ENCODE assay signal across 18 cellular contexts in the genomic region with DNA sequence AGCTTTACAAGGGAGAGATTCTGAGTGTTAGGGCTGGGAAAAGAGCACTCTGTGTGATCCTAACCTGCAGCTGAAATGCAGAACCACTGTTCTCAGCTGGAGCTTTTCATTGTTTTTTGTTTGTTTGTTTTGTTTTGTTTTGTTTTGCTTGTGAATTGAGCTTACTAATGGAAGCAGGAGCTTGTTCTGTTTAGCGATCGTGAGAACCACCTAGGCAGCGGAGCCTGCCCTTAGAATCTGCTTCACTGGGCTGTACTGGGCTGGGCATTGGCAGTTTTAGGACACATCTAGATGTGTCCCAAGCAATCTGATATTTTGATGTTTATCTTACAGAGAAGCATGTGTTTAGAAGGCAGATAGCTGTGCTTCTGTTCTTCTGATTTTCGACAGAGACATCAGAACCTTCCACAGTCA. TPM values are rescaled to one million over a fixed set of nuclear protein-coding genes. Genes with fewer than 3 reads are reported as not detected.
A peak's percentile ranks its signal among the peaks of the same experiment; 100 is the strongest.
DNase-seq lines count a peak whose midpoint lies in the region; ATAC-seq and TF ChIP-seq lines count a peak whose summit lies in the region.
"Had no signal": no experiment of that assay in that cellular context is flagged by ENCODE, and none has a peak within 500 bp of the region (broad histone marks: within the 10 kb centered on the region; RNA-seq: fewer than 3 reads in every experiment).

No MANE protein-coding gene starts in this region.

- peak overlapping the region; percentile 77 to 90 (median 82) for H3K4me3 Mint-ChIP-seq in immature natural killer cell

- no peak overlapping the region for H3K4me2 ChIP-seq in hepatocyte

- no peak for TF ChIP-seq POLR2A in heart left ventricle (IDR thresholded peaks at IDR 0.05)
- no peak for TF ChIP-seq POLR2A in adrenal gland (IDR thresholded peaks at IDR 0.05)

- H3K27ac Mint-ChIP-seq in immature natural killer cell, result peak overlapping the region; percentile 91 to 98 (median 94)
- H3K27ac Mint-ChIP-seq: CD8-positive, alpha-beta T cell had no signal

- H3K4me1 Mint-ChIP-seq in immature natural killer cell, result peaks cover 54 to 90% of the 10 kb centered on the region in 2 donors

- no peak overlapping the region for H2AFZ ChIP-seq in hepatocyte

- H3K36me3 ChIP-seq in right atrium auricular region, result no peaks in the 10 kb centered on the region
- no peaks in the 10 kb centered on the region for H3K36me3 ChIP-seq in heart left ventricle
- peaks cover 5% of the 10 kb centered on the region for H3K36me3 ChIP-seq in thymus (ENCODE audit: control insufficient read depth, insufficient read depth)
- no peaks in the 10 kb centered on the region for H3K36me3 ChIP-seq in hepatocyte (replicated peaks; ENCODE audit: insufficient read depth, low read depth)
- no peaks in the 10 kb centered on the region for H3K36me3 ChIP-seq in adrenal gland (replicated peaks in 1 of 2)
- H3K36me3 ChIP-seq: esophagus muscularis mucosa, heart right ventricle had no signal

- H3K4me1 ChIP-seq in right atrium auricular region (no peaks in the 10 kb centered on the region), heart left ventricle (peaks cover 0 to 33% (median 0%) of the 10 kb centered on the region in 12 donors), thymus (ENCODE audit: control insufficient read depth, insufficient read depth, low read length) (peaks cover 24% of the 10 kb centered on the region), hepatocyte (ENCODE audit: insufficient read depth) (no peaks in the 10 kb centered on the region), adrenal gland (replicated peaks in 1 of 2) (peaks cover 0 to 9% of the 10 kb centered on the region in 2 donors)
- H3K4me1 ChIP-seq: psoas muscle had no signal

- peaks cover 0 to 3% (median 0%) of the 10 kb centered on the region in 3 donors for H3K27me3 Mint-ChIP-seq in immature natural killer cell (ENCODE audit: low read depth in 3 of 3)

- WGBS in heart left ventricle, 4 donors, result 89 to 91% (median 91%) methylated on average over 4 of the region's 4 CpGs
- WGBS in thymus, result 81% methylated on average over 4 of the region's 4 CpGs
- 76% methylated on average over 4 of the region's 4 CpGs for WGBS in hepatocyte (ENCODE audit: low lambda C conversion rate, missing lambda C conversion rate)
- 82 to 88% (median 85%) methylated on average over 4 of the region's 4 CpGs for WGBS in adrenal gland, 4 donors

- TF ChIP-seq CTCF in right atrium auricular region (IDR thresholded peaks at IDR 0.05) (no peak), heart left ventricle (IDR thresholded peaks at IDR 0.05) (no peak), HL-60 (IDR thresholded peaks at IDR 0.05; ENCODE audit: insufficient read depth, low read length) (no peak), hepatocyte (IDR thresholded peaks at IDR 0.05; ENCODE audit: poor library complexity) (no peak), adrenal gland (IDR thresholded peaks at IDR 0.05) (no peak)

- peaks cover 4 to 26% (median 25%) of the 10 kb centered on the region in 3 donors for H3K36me3 Mint-ChIP-seq in immature natural killer cell
- H3K36me3 Mint-ChIP-seq: CD8-positive, alpha-beta T cell had no signal

- intact Hi-C loops in heart left ventricle (cut with DNase I) (no loop called here), adrenal gland (cut with DNase I) (loop anchor here in 1 of 2 donors (5.0 kb wide), 1 partner anchor 871 kb away; no protein-coding TSS in a partner anchor)

- ATAC-seq in heart left ventricle, result no peak
- ATAC-seq: body of pancreas; CD8-positive, alpha-beta T cell; Panc1; psoas muscle had no signal

- H3K27me3 ChIP-seq in right atrium auricular region (no peaks in the 10 kb centered on the region), heart left ventricle (peaks cover 0 to 9% (median 0%) of the 10 kb centered on the region in 9 donors), HL-60 (ENCODE audit: insufficient read depth, poor library complexity, severe bottlenecking) (no peaks in the 10 kb centered on the region), thymus (ENCODE audit: control insufficient read depth, insufficient read depth) (no peaks in the 10 kb centered on the region), hepatocyte (no peaks in the 10 kb centered on the region), adrenal gland (no peaks in the 10 kb centered on the region)
- H3K27me3 ChIP-seq: body of pancreas, esophagus muscularis mucosa had no signal

- H3K9me3 ChIP-seq in right atrium auricular region, result peaks cover 0 to 6% of the 10 kb centered on the region in 2 donors
- H3K9me3 ChIP-seq in heart left ventricle, result no peaks in the 10 kb centered on the region
- H3K9me3 ChIP-seq in thymus (ENCODE audit: control insufficient read depth), result no peaks in the 10 kb centered on the region
- H3K9me3 ChIP-seq in hepatocyte (ENCODE audit: low read depth), result no peaks in the 10 kb centered on the region
- H3K9me3 ChIP-seq in adrenal gland (replicated peaks in 1 of 3), result no peaks in the 10 kb centered on the region
- H3K9me3 ChIP-seq: body of pancreas, esophagus muscularis mucosa, psoas muscle had no signal

- H3K4me3 ChIP-seq in right atrium auricular region, result no peak overlapping the region
- no peak overlapping the region for H3K4me3 ChIP-seq in heart left ventricle
- no peak overlapping the region for H3K4me3 ChIP-seq in HL-60 (replicated peaks; ENCODE audit: insufficient read depth, low read length)
- peak overlapping the region; percentile 21 for H3K4me3 ChIP-seq in thymus (ENCODE audit: low read length)
- no peak overlapping the region for H3K4me3 ChIP-seq in hepatocyte
- H3K4me3 ChIP-seq in adrenal gland, result no peak overlapping the region
- H3K4me3 ChIP-seq: body of pancreas, esophagus muscularis mucosa, heart right ventricle, psoas muscle had no signal

- H4K20me1 ChIP-seq in hepatocyte (ENCODE audit: insufficient read depth, poor library complexity, severe bottlenecking), result no peaks in the 10 kb centered on the region

- H3K9me3 Mint-ChIP-seq in immature natural killer cell, result no peaks in the 10 kb centered on the region
- H3K9me3 Mint-ChIP-seq: CD8-positive, alpha-beta T cell had no signal

- H3K27ac ChIP-seq in right atrium auricular region (no peak overlapping the region), heart left ventricle (peak overlapping the region in 1 of 12 donors; percentile 72), HL-60 (replicated peaks) (peak overlapping the region; percentile 76), thymus (ENCODE audit: low read depth) (no peak overlapping the region), hepatocyte (no peak overlapping the region), adrenal gland (no peak overlapping the region)
- H3K27ac ChIP-seq: body of pancreas, psoas muscle had no signal

- DNase-seq in right atrium auricular region (ENCODE audit: low spot score) (peak; percentile 13), heart left ventricle (no peak), HL-60 (ENCODE audit: low read depth in 1 of 2, low spot score in 1 of 2) (no peak), immature natural killer cell (no peak), hepatocyte (ENCODE audit: low spot score) (no peak), adrenal gland (no peak)
- DNase-seq in effector CD8-positive, alpha-beta T cell (lab: John Stamatoyannopoulos, UW), result no peak
- DNase-seq: activated naive CD4-positive, alpha-beta T cell treated with Interleukin-2 at 50 U/mL for 16 hours; heart right ventricle; kidney; NCI-H526; psoas muscle had no signal

- no peaks in the 10 kb centered on the region for H3K79me2 ChIP-seq in hepatocyte

- H3K9me2 ChIP-seq in hepatocyte (replicated peaks; ENCODE audit: insufficient read depth), result no peaks in the 10 kb centered on the region

RNA-seq across cellular contexts. Expression of a gene that starts 14.3 kb away (rescaled TPM):
- total RNA-seq in right atrium auricular region (1 to 10 TPM; 3.4 to 6.3 TPM), heart left ventricle (10 to 100 TPM in 2 of 9 donors, 1 to 10 TPM in 7; 1.5 to 41.3 (median 3.0) TPM), hepatocyte (3.6 and 4.9 TPM in 2 replicates), adrenal gland (10 to 100 TPM; 11.8 to 21.5 (median 18.3) TPM)
- polyA plus RNA-seq in heart left ventricle (1 to 10 TPM in 1 of 2 donors, under 1 TPM in 1; 0.53 to 1.3 TPM), immature natural killer cell (100 to 1,000 TPM in 1 of 3 donors, 10 to 100 TPM in 2; 50.1 to 125 (median 82.6) TPM), thymus (22.2 TPM), hepatocyte (2.2 and 5.1 TPM in 2 replicates), adrenal gland (1 to 10 TPM; 3.0 to 6.9 (median 3.9) TPM)
- total RNA-seq: A172 had no signal
